ENCODE assay signal across 8 cellular contexts in genomic region chr21:17679002-17679600, GRCh38.
DNase-seq lines count a peak whose midpoint lies in the region; ATAC-seq, FAIRE-seq and TF ChIP-seq lines count a peak whose summit lies in the region.

No MANE protein-coding gene starts in this region.

- H2BK15ac ChIP-seq in IMR-90 (ENCODE audit: low read depth, low read length): no peak overlapping the region

- no peaks in the 10 kb centered on the region for H3K79me1 ChIP-seq in IMR-90 (ENCODE audit: low read depth in 1 of 2, low read length in 2 of 2)

- no peaks in the 10 kb centered on the region for H3K9me2 ChIP-seq in OCI-LY1 (ENCODE audit: low read depth, low read length)

- H3K27me3 ChIP-seq in IMR-90 (ENCODE audit: control insufficient read depth, insufficient read depth, low read length) (no peaks in the 10 kb centered on the region), OCI-LY1 (ENCODE audit: insufficient read depth, low read length) (no peaks in the 10 kb centered on the region), liver (ENCODE audit: control insufficient read depth in 4 of 4, insufficient read depth in 4 of 4, low read length in 3 of 4) (no peaks in the 10 kb centered on the region)

- H3K4me1 ChIP-seq in IMR-90 (ENCODE audit: control insufficient read depth, insufficient read depth, low read length) (no peaks in the 10 kb centered on the region), OCI-LY1 (ENCODE audit: insufficient read depth, low read length, severe bottlenecking) (no peaks in the 10 kb centered on the region), liver (ENCODE audit: control insufficient read depth in 4 of 4, insufficient read depth in 4 of 4, low read length in 3 of 4) (no peaks in the 10 kb centered on the region)

- no peak for TF ChIP-seq POLR2A in IMR-90 (IDR thresholded peaks at IDR 0.05; ENCODE audit: low read depth, low read length)

- no peak overlapping the region for H3K56ac ChIP-seq in IMR-90 (ENCODE audit: extremely low read depth, insufficient read depth, low read length)

- no peak overlapping the region for H3K14ac ChIP-seq in IMR-90 (replicated peaks; ENCODE audit: low read depth, low read length)

- peak; percentile 9 for FAIRE-seq in urothelium cell line (lab: Jason Lieb, UNC)

- H3K27ac ChIP-seq in IMR-90 (ENCODE audit: insufficient read depth, low read length) (no peak overlapping the region), OCI-LY1 (ENCODE audit: low read depth, low read length, poor library complexity, severe bottlenecking) (no peak overlapping the region), liver (ENCODE audit: low read depth in 1 of 2, low read length in 2 of 2) (no peak overlapping the region)

- no peak overlapping the region for H3K23ac ChIP-seq in IMR-90 (ENCODE audit: low read depth, low read length)

- H2BK5ac ChIP-seq in IMR-90 (ENCODE audit: low read depth, low read length, poor library complexity, severe bottlenecking): no peak overlapping the region

- no peak overlapping the region for H3K18ac ChIP-seq in IMR-90 (ENCODE audit: low read depth, low read length)

- H3K9me3 ChIP-seq in IMR-90 (ENCODE audit: control insufficient read depth, insufficient read depth, low read length): no peaks in the 10 kb centered on the region
- no peaks in the 10 kb centered on the region for H3K9me3 ChIP-seq in OCI-LY1 (ENCODE audit: low read length)
- H3K9me3 ChIP-seq in liver (ENCODE audit: control insufficient read depth in 4 of 4, low read length in 3 of 4): no peaks in the 10 kb centered on the region

- H3F3A ChIP-seq in OCI-LY1 (ENCODE audit: insufficient read depth, low read length): no peaks in the 10 kb centered on the region

- no peak overlapping the region for H2AK9ac ChIP-seq in IMR-90 (replicated peaks; ENCODE audit: low read depth, low read length, poor library complexity)

- H4K91ac ChIP-seq in IMR-90 (ENCODE audit: insufficient read depth, low read depth, low read length): no peak overlapping the region

- peak; percentile 89 for TF ChIP-seq RAD21 in IMR-90 (IDR thresholded peaks at IDR 0.05; ENCODE audit: low read length)
- peak; percentile 97 for TF ChIP-seq RAD21 in liver (IDR thresholded peaks at IDR 0.05)

- H2BK120ac ChIP-seq in IMR-90 (ENCODE audit: low read depth, low read length): no peak overlapping the region

- TF ChIP-seq CTCF in IMR-90 (conservative IDR thresholded peaks at IDR 0.05; ENCODE audit: low read depth, low read length): peak; percentile 90
- peak; percentile 80 for TF ChIP-seq CTCF in OCI-LY1 (IDR thresholded peaks at IDR 0.05; ENCODE audit: low read length)
- peak; percentile 79 for TF ChIP-seq CTCF in choroid plexus epithelial cell (conservative IDR thresholded peaks at IDR 0.05; ENCODE audit: low read depth, low read length)
- TF ChIP-seq CTCF in liver (IDR thresholded peaks at IDR 0.05; ENCODE audit: low read depth, low read length, missing input control): peak; percentile 92

- H3K36me3 ChIP-seq in IMR-90 (ENCODE audit: control insufficient read depth, insufficient read depth, low read length): no peaks in the 10 kb centered on the region
- no peaks in the 10 kb centered on the region for H3K36me3 ChIP-seq in OCI-LY1 (ENCODE audit: insufficient read depth, low read length)
- no peaks in the 10 kb centered on the region for H3K36me3 ChIP-seq in liver (ENCODE audit: control insufficient read depth in 4 of 4, insufficient read depth in 3 of 4, low read depth in 1 of 4, low read length in 3 of 4)

- intact Hi-C loops in IMR-90 (cut with micrococcal nuclease): loop anchor here (1.0 kb wide), 2 partner anchors 224 to 246 kb away; no protein-coding TSS in a partner anchor

- POLR2A ChIA-PET in IMR-90 (lab: Charles Lee; ENCODE audit: unreplicated experiment): no interaction called here

- H4K20me1 ChIP-seq in IMR-90 (ENCODE audit: insufficient read depth, low read length): no peaks in the 10 kb centered on the region
- H4K20me1 ChIP-seq in OCI-LY1 (ENCODE audit: insufficient read depth, low read length): no peaks in the 10 kb centered on the region

- H3K9me1 ChIP-seq in IMR-90 (ENCODE audit: insufficient read depth, low read length): no peaks in the 10 kb centered on the region

- no CpG with 5 or more reads among the region's 1 CpG for WGBS in IMR-90 (ENCODE audit: extremely low coverage in 2 of 2, insufficient read length in 1 of 2), 2 experiments
- 0% methylated on average over 1 of the region's 1 CpG for WGBS in liver

- dilution Hi-C loops in IMR-90 (cut with HindIII; ENCODE audit: low sequenced_read_pairs, unreplicated experiment): loop anchor here (10.0 kb wide), 1 partner anchor 236 kb away; no protein-coding TSS in a partner anchor

- in situ Hi-C loops in IMR-90 (cut with MboI; ENCODE audit: low sequenced_read_pairs): loop anchor here (5.0 kb wide), 1 partner anchor 223 kb away; no protein-coding TSS in a partner anchor

- H2BK20ac ChIP-seq in IMR-90 (ENCODE audit: low read depth, low read length): no peak overlapping the region

- ATAC-seq in GM21529 (IDR thresholded peaks at IDR 0.05; ENCODE audit: unreplicated experiment) (peak; percentile 94), IMR-90 (ENCODE audit: low read depth) (peak; percentile 94)

- no TSS peak for BruUV-seq in IMR-90 (replicated peaks; lab: Mats Ljungman, UMichigan)

- H3K9ac ChIP-seq in IMR-90 (ENCODE audit: low read depth, low read length) (no peak overlapping the region), OCI-LY1 (ENCODE audit: low read length) (no peak overlapping the region), liver (ENCODE audit: low read depth in 1 of 2, low read length in 2 of 2) (no peak overlapping the region)

- H2AFZ ChIP-seq in IMR-90 (replicated peaks; ENCODE audit: low read length, poor library complexity) (no peak overlapping the region), OCI-LY1 (ENCODE audit: low read length) (no peak overlapping the region)

- H3K4me3 ChIP-seq in IMR-90 (ENCODE audit: insufficient read depth, low read depth, low read length) (no peak overlapping the region), OCI-LY1 (ENCODE audit: low read depth, low read length, poor library complexity, severe bottlenecking) (no peak overlapping the region), choroid plexus epithelial cell (ENCODE audit: low read depth, low read length) (no peak overlapping the region), liver (ENCODE audit: low read depth in 1 of 3, low read length in 3 of 3) (no peak overlapping the region)

- DNase-seq in NCI-H2081 (lab: John Stamatoyannopoulos, UW): peak; percentile 51 to 53
- DNase-seq in NCI-H2081 treated with DMSO at 0.1 percent for 48 hours (lab: John Stamatoyannopoulos, UW): no peak
- peak; percentile 71 for DNase-seq in IMR-90
- peak; percentile 91 for DNase-seq in choroid plexus epithelial cell (ENCODE audit: low read depth)
- DNase-seq in urothelium cell line (ENCODE audit: low spot score): peak; percentile 55

- H3K79me2 ChIP-seq in OCI-LY1 (ENCODE audit: insufficient read depth, low read length): no peaks in the 10 kb centered on the region

- H4K5ac ChIP-seq in IMR-90 (ENCODE audit: low read depth, low read length): no peak overlapping the region

- no peak overlapping the region for H2AK5ac ChIP-seq in IMR-90 (ENCODE audit: low read depth, low read length)

- H3K4me2 ChIP-seq in IMR-90 (ENCODE audit: low read depth, low read length) (no peak overlapping the region), OCI-LY1 (ENCODE audit: low read length) (no peak overlapping the region)

- no peak overlapping the region for H3K4ac ChIP-seq in IMR-90 (ENCODE audit: low read depth, low read length)

- CTCF ChIA-PET in IMR-90 (lab: Yijun Ruan, JAX): interaction anchor here (0.6 to 0.8 kb wide), 3 partner anchors 16 to 246 kb away, joined by 3 to 4 read pairs (median 3); no protein-coding TSS in a partner anchor

- H4K8ac ChIP-seq in IMR-90 (ENCODE audit: low read depth in 2 of 2, low read length in 2 of 2): no peak overlapping the region

TF ChIP-seq in IMR-90, 13 proteins besides CTCF, POLR2A, EP300 and RAD21:
- TF ChIP-seq SMC3 (IDR thresholded peaks at IDR 0.05; ENCODE audit: low read depth, low read length) (peak; percentile 81), MAZ (IDR thresholded peaks at IDR 0.05; ENCODE audit: borderline replicate concordance, low read depth, low read length) (no peak), CEBPB (IDR thresholded peaks at IDR 0.05; ENCODE audit: low read depth, low read length) (0 out of 2 replicates have a peak, but pooled peaks have one; percentile 4)

TF ChIP-seq in liver, 16 proteins besides CTCF, POLR2A, EP300 and RAD21 (continues in another document):
- TF ChIP-seq REST (IDR thresholded peaks at IDR 0.05) (no peak), ATF3 (IDR thresholded peaks at IDR 0.05) (peak; percentile 16), EGR1 (IDR thresholded peaks at IDR 0.05; ENCODE audit: low read depth in 2 of 2) (no peak), HNF4G (IDR thresholded peaks at IDR 0.05) (no peak), HNF4A (conservative IDR thresholded peaks at IDR 0.05) (no peak), NR2F2 (IDR thresholded peaks at IDR 0.05) (no peak), RXRA (IDR thresholded peaks at IDR 0.05) (no peak), YY1 (IDR thresholded peaks at IDR 0.05) (no peak), TAF1 (conservative IDR thresholded peaks at IDR 0.05) (no peak)
